Comparison of ENCODE assay signal across 8 cellular contexts in the genomic region with DNA sequence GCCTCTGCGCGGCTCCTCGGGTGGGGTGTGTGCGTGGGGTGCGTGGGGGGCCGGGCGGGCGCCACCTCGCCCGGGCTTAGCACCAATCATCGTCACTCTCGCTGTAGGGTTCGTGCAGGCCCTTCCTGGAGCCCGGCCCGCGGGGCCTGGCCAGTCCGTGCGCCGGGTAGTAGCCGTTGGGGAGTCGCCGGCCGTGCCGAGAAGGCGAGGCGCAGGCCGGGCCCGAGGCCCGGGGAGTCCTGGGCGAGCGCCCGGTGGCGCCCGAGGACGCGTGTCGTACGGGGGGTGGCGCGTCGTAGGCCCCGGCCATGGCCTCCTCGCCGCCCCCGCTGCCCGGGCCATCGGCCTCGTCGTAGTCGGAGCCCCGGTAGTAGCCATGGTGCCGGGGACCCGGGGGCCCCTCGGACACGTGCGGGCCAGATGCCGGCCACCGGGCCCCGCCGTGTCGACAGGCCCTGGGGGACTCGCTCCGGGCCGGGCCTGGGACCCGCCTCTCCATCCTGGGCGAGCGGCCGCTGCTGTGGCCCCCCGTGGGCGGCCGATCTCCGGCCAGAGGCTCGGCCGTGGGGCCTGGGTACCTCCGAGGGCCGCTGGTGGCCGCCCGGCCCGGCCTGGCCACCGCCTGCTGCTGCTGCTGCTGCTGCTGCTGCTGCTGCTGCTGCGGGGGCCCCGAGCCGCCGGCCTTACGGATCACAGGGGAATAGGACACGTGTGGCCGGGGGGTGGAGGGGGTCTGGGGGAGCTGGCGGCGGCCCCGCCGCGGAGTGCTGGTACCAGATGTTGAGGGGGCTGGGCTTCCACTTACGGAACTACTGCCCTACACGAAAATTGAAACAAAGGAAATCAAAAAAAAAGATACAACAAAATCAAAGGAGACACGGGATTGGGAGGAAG. TPM values are rescaled to one million over a fixed set of nuclear protein-coding genes. Genes with fewer than 3 reads are reported as not detected.
DNase-seq lines count a peak whose midpoint lies in the region; ATAC-seq, FAIRE-seq and TF ChIP-seq lines count a peak whose summit lies in the region.

No MANE protein-coding gene starts in this region.

- H3K4me1 ChIP-seq in liver (ENCODE audit: control insufficient read depth in 4 of 4, insufficient read depth in 4 of 4, low read length in 3 of 4) (peaks cover 0 to 6% (median under 1%) of the 10 kb centered on the region in 4 donors), HepG2 (ENCODE audit: insufficient read depth, low read length) (peaks cover 6% of the 10 kb centered on the region; the same call in 1 of the 2 replicates), lung (ENCODE audit: control insufficient read depth in 2 of 2, insufficient read depth in 2 of 2, low read length in 2 of 2) (peaks cover 0 to 10% of the 10 kb centered on the region in 2 donors), urinary bladder (ENCODE audit: insufficient read depth) (no peaks in the 10 kb centered on the region)

- BruUV-seq in HepG2 (replicated peaks; lab: Mats Ljungman, UMichigan): no TSS peak

- CTCF ChIA-PET in HepG2 (lab: Yijun Ruan, JAX; ENCODE audit: low intra/inter-chr PET ratio, low total read pairs): no interaction called here

- H3K36me3 Mint-ChIP-seq in activated naive CD8-positive, alpha-beta T cell treated with anti-CD3 and anti-CD28 coated beads, Interleukin-2, amount 10 ng/mL, durations not matched to agents 7 days and 5 days: peaks cover 2% of the 10 kb centered on the region

- intact Hi-C loops in HepG2 (cut with micrococcal nuclease; ENCODE audit: unreplicated experiment): no loop called here

- H3K9me3 Mint-ChIP-seq in activated naive CD8-positive, alpha-beta T cell treated with anti-CD3 and anti-CD28 coated beads, Interleukin-2, amount 10 ng/mL, durations not matched to agents 7 days and 5 days: no peaks in the 10 kb centered on the region

- TF ChIP-seq RAD21 in liver (IDR thresholded peaks at IDR 0.05) (no peak), HepG2 (CRISPR knock-in tag; IDR thresholded peaks at IDR 0.05) (no peak)

- H3K4me3 Mint-ChIP-seq in activated naive CD8-positive, alpha-beta T cell treated with anti-CD3 and anti-CD28 coated beads, Interleukin-2, amount 10 ng/mL, durations not matched to agents 7 days and 5 days: peak overlapping the region; percentile 85

- H3K36me3 ChIP-seq in liver (ENCODE audit: control insufficient read depth in 4 of 4, insufficient read depth in 3 of 4, low read depth in 1 of 4, low read length in 3 of 4) (no peaks in the 10 kb centered on the region), HepG2 (replicated peaks in 1 of 2; ENCODE audit: control insufficient read depth in 1 of 2, insufficient read depth in 2 of 2, low read length in 2 of 2) (no peaks in the 10 kb centered on the region), lung (ENCODE audit: control insufficient read depth in 2 of 2, insufficient read depth in 2 of 2, low read length in 2 of 2) (no peaks in the 10 kb centered on the region), urinary bladder (ENCODE audit: insufficient read depth) (no peaks in the 10 kb centered on the region)

- H3K4me2 ChIP-seq in HepG2 (ENCODE audit: low read depth, low read length): no peak overlapping the region

- H3K27ac ChIP-seq in liver (ENCODE audit: low read depth in 1 of 2, low read length in 2 of 2): peak overlapping the region; percentile 25 to 28
- no peak overlapping the region for H3K27ac ChIP-seq in HepG2 (ENCODE audit: extremely low read length, insufficient read depth, low read length)
- H3K27ac ChIP-seq in lung (ENCODE audit: low read depth in 1 of 2, low read length in 1 of 2): peak overlapping the region; percentile 48 to 73
- H3K27ac ChIP-seq in urinary bladder (ENCODE audit: low read depth): no peak overlapping the region

- no peak for FAIRE-seq in HepG2 (lab: Jason Lieb, UNC)

- no peaks in the 10 kb centered on the region for H4K20me1 ChIP-seq in HepG2 (ENCODE audit: insufficient read depth, low read length)

- TF ChIP-seq CTCF in liver (IDR thresholded peaks at IDR 0.05; ENCODE audit: low read depth, low read length, missing input control): no peak
- no peak for TF ChIP-seq CTCF in HepG2 (CRISPR knock-in tag; IDR thresholded peaks at IDR 0.05)
- no peak for TF ChIP-seq CTCF in lung (IDR thresholded peaks at IDR 0.05; ENCODE audit: control extremely low read depth, extremely low read depth)

- POLR2A ChIA-PET in HepG2 (lab: Yijun Ruan, JAX): no interaction called here
- POLR2A ChIA-PET in activated naive CD8-positive, alpha-beta T cell treated with anti-CD3 and anti-CD28 coated beads, Interleukin-2, amount 10 ng/mL, durations not matched to agents 7 days and 5 days (lab: Charles Lee): interaction anchor here (1.0 to 1.6 kb wide), 4 partner anchors 12 to 58 kb away, joined by 3 to 5 read pairs (median 4); a partner anchor contains a TSS

- no peak overlapping the region for H2AFZ ChIP-seq in HepG2 (ENCODE audit: low read length)

- in situ Hi-C loops in HepG2 (cut with HindIII; ENCODE audit: extremely low pct_ligation_motif_present, low pct_unique_long_range_greater_than_20kb) (no loop called here), KBM-7 (cut with MboI; ENCODE audit: low pct_unique_long_range_greater_than_20kb, low sequenced_read_pairs) (no loop called here)

- peaks cover 3% of the 10 kb centered on the region for H3K4me1 Mint-ChIP-seq in activated naive CD8-positive, alpha-beta T cell treated with anti-CD3 and anti-CD28 coated beads, Interleukin-2, amount 10 ng/mL, durations not matched to agents 7 days and 5 days

- DNase-seq in HepG2 (ENCODE audit: low spot score) (no peak), lung (ENCODE audit: low spot score) (no peak), KBM-7 (no peak)
- peak; percentile 54 for DNase-seq in activated naive CD8-positive, alpha-beta T cell treated with anti-CD3 and anti-CD28 coated beads, Interleukin-2, amount 10 ng/mL, durations not matched to agents 7 days and 5 days

- H3K4me3 ChIP-seq in liver (ENCODE audit: low read depth in 1 of 3, low read length in 3 of 3) (peak overlapping the region in 1 of 3 donors; percentile 46), HepG2 (replicated peaks in 1 of 3; ENCODE audit: insufficient read depth in 1 of 3, low read depth in 2 of 3, low read length in 3 of 3) (no peak overlapping the region), lung (no peak overlapping the region), urinary bladder (ENCODE audit: low read depth, low read length) (peak overlapping the region; percentile 53)

- TF ChIP-seq EP300 in HepG2 (IDR thresholded peaks at IDR 0.05; ENCODE audit: low read depth in 2 of 2, low read length in 2 of 2): no peak
- no peak for TF ChIP-seq EP300 in HepG2 (CRISPR knock-in tag; IDR thresholded peaks at IDR 0.05; ENCODE audit: borderline replicate concordance)

- WGBS in liver: 80% methylated on average over 95 of the region's 95 CpGs
- WGBS in HepG2 (ENCODE audit: low lambda C conversion rate): 85% methylated on average over 39 of the region's 95 CpGs
- WGBS in lung, 2 donors: 65 to 73% methylated on average over 79 to 95 of the region's 95 CpGs
- 57% methylated on average over 95 of the region's 95 CpGs for WGBS in urinary bladder

- no peaks in the 10 kb centered on the region for H3K79me2 ChIP-seq in HepG2 (ENCODE audit: insufficient read depth, low read length)

- H3K9me3 ChIP-seq in liver (ENCODE audit: control insufficient read depth in 4 of 4, low read length in 3 of 4) (no peaks in the 10 kb centered on the region), HepG2 (ENCODE audit: low read length) (no peaks in the 10 kb centered on the region), lung (ENCODE audit: control insufficient read depth in 2 of 2, insufficient read depth in 1 of 2, low read length in 1 of 2) (no peaks in the 10 kb centered on the region)

- no peak for TF ChIP-seq POLR2A in HepG2 (IDR thresholded peaks at IDR 0.05; ENCODE audit: insufficient read depth in 1 of 2, low read depth in 2 of 2, low read length in 2 of 2)

- H3K27ac Mint-ChIP-seq in activated naive CD8-positive, alpha-beta T cell treated with anti-CD3 and anti-CD28 coated beads, Interleukin-2, amount 10 ng/mL, durations not matched to agents 7 days and 5 days: peak overlapping the region; percentile 97

- no peaks in the 10 kb centered on the region for H3K27me3 Mint-ChIP-seq in activated naive CD8-positive, alpha-beta T cell treated with anti-CD3 and anti-CD28 coated beads, Interleukin-2, amount 10 ng/mL, durations not matched to agents 7 days and 5 days

- no peaks in the 10 kb centered on the region for H3K27me3 ChIP-seq in liver (ENCODE audit: control insufficient read depth in 4 of 4, insufficient read depth in 4 of 4, low read length in 3 of 4)
- no peaks in the 10 kb centered on the region; a peak in 3 of 5 replicates for H3K27me3 ChIP-seq in HepG2 (ENCODE audit: control insufficient read depth in 1 of 2, insufficient read depth in 2 of 2, low read length in 2 of 2)
- no peaks in the 10 kb centered on the region for H3K27me3 ChIP-seq in lung (ENCODE audit: control insufficient read depth, insufficient read depth)

- ATAC-seq in HepG2 (no peak), lung (ENCODE audit: insufficient read depth, low FRiP score) (peak; percentile 5), HG03521 (IDR thresholded peaks at IDR 0.05; ENCODE audit: unreplicated experiment) (no peak), HG02571 (IDR thresholded peaks at IDR 0.05; ENCODE audit: unreplicated experiment) (no peak)
- peak; percentile 21 for ATAC-seq in activated naive CD8-positive, alpha-beta T cell treated with anti-CD3 and anti-CD28 coated beads, Interleukin-2, amount 10 ng/mL, durations not matched to agents 7 days and 5 days (ENCODE audit: low read depth)

- H3K9ac ChIP-seq in liver (ENCODE audit: low read depth in 1 of 2, low read length in 2 of 2) (no peak overlapping the region), HepG2 (ENCODE audit: insufficient read depth, low read depth, low read length) (no peak overlapping the region)

RNA-seq across cellular contexts. Expression of a gene that starts 57.3 kb away (rescaled TPM):
- total RNA-seq in liver: 10 to 100 TPM; 11.4 to 20.3 TPM
- polyA plus RNA-seq in liver: 10 to 100 TPM; 23.6 to 38.9 TPM
- total RNA-seq in HepG2 (2016; rRNA removed; fragmentation: Illumina TruSeq; extraction: Trizol): 10.0 and 14.3 TPM in 2 replicates
- 5.0 and 5.9 TPM in 2 replicates for total RNA-seq in HepG2 (2016; cell fraction: cytosol; rRNA removed; fragmentation: Illumina TruSeq; extraction: Trizol; ENCODE audit: low read depth)
- total RNA-seq in HepG2 (2016; cell fraction: insoluble cytoplasmic fraction; rRNA removed; fragmentation: Illumina TruSeq; extraction: Trizol): 8.1 and 16.1 TPM in 2 replicates
- total RNA-seq in HepG2 (2016; cell fraction: membrane; rRNA removed; fragmentation: Illumina TruSeq; extraction: Trizol): 10.0 and 11.1 TPM in 2 replicates
- 12.6 and 13.6 TPM in 2 replicates for total RNA-seq in HepG2 (2016; cell fraction: nucleus; rRNA removed; fragmentation: Illumina TruSeq; extraction: Trizol)
- polyA plus RNA-seq in HepG2 (2011; rRNA removed): 10.1 and 12.9 TPM in 2 replicates
- 14.4 and 15.3 TPM in 2 replicates for polyA plus RNA-seq in HepG2 (2011; cell fraction: cytosol; rRNA removed)
- polyA plus RNA-seq in HepG2 (2011; cell fraction: nucleus; rRNA removed): 84.6 and 97.2 TPM in 2 replicates
- polyA plus RNA-seq in HepG2 (2012): 20.1 and 25.8 TPM in 2 replicates
- polyA plus RNA-seq in HepG2 (2016; cell fraction: cytosol; fragmentation: Illumina TruSeq; extraction: Trizol; ENCODE audit: low read depth): 5.5 and 5.8 TPM in 2 replicates
- polyA plus RNA-seq in HepG2 (2016; cell fraction: insoluble cytoplasmic fraction; fragmentation: Illumina TruSeq; extraction: Trizol; ENCODE audit: low read depth): 17.5 and 22.6 TPM in 2 replicates
- polyA plus RNA-seq in HepG2 (2016; cell fraction: membrane; fragmentation: Illumina TruSeq; extraction: Trizol; ENCODE audit: low read depth): 9.7 and 9.8 TPM in 2 replicates
- 39.1 and 40.8 TPM in 2 replicates for polyA plus RNA-seq in HepG2 (2016; cell fraction: nucleus; fragmentation: Illumina TruSeq; extraction: Trizol; ENCODE audit: insufficient read depth, low read depth)
- 8.1 and 9.7 TPM in 2 replicates for polyA minus RNA-seq in HepG2 (2011; rRNA and poly(A)+ RNA removed; ENCODE audit: low replicate concordance)
- polyA minus RNA-seq in HepG2 (2011; cell fraction: cytosol; rRNA and poly(A)+ RNA removed): 7.0 and 7.3 TPM in 2 replicates
- polyA minus RNA-seq in HepG2 (2011; cell fraction: nucleus; rRNA and poly(A)+ RNA removed): 9.7 and 9.9 TPM in 2 replicates
- 100 to 1,000 TPM; 167 to 178 TPM for total RNA-seq in activated naive CD8-positive, alpha-beta T cell treated with anti-CD3 and anti-CD28 coated beads, Interleukin-2, amount 10 ng/mL, durations not matched to agents 7 days and 5 days
- 10 to 100 TPM; 29.8 to 93.5 TPM for total RNA-seq in lung
- polyA plus RNA-seq in lung: 100 to 1,000 TPM in 1 of 2 donors, 10 to 100 TPM in 1; 92.5 to 242 TPM
- 17.0 TPM for total RNA-seq in urinary bladder
- polyA plus RNA-seq in urinary bladder: 268 TPM

RNA-seq across cellular contexts. Expression of a gene that starts 57.3 kb away (rescaled TPM):
- total RNA-seq in liver (10 to 100 TPM; 15.7 to 23.3 TPM), HepG2 (2016; rRNA removed; fragmentation: Illumina TruSeq; extraction: Trizol) (36.8 and 47.9 TPM in 2 replicates), lung (10 to 100 TPM; 45.8 to 94.3 TPM), urinary bladder (26.4 TPM)
- polyA plus RNA-seq in liver (10 to 100 TPM; 19.2 to 32.7 TPM), HepG2 (2011; rRNA removed) (66.4 and 85.5 TPM in 2 replicates), lung (100 to 1,000 TPM; 128 to 136 TPM), urinary bladder (76.1 TPM)
- 56.0 and 67.5 TPM in 2 replicates for total RNA-seq in HepG2 (2016; cell fraction: cytosol; rRNA removed; fragmentation: Illumina TruSeq; extraction: Trizol; ENCODE audit: low read depth)
- total RNA-seq in HepG2 (2016; cell fraction: insoluble cytoplasmic fraction; rRNA removed; fragmentation: Illumina TruSeq; extraction: Trizol): 33.4 and 50.3 TPM in 2 replicates
- 78.5 and 90.1 TPM in 2 replicates for total RNA-seq in HepG2 (2016; cell fraction: membrane; rRNA removed; fragmentation: Illumina TruSeq; extraction: Trizol)
- total RNA-seq in HepG2 (2016; cell fraction: nucleus; rRNA removed; fragmentation: Illumina TruSeq; extraction: Trizol): 27.2 and 35.2 TPM in 2 replicates
- polyA plus RNA-seq in HepG2 (2011; cell fraction: cytosol; rRNA removed): 58.0 and 78.9 TPM in 2 replicates
- 198 and 219 TPM in 2 replicates for polyA plus RNA-seq in HepG2 (2011; cell fraction: nucleus; rRNA removed)
- polyA plus RNA-seq in HepG2 (2012): 28.8 and 43.3 TPM in 2 replicates
- 79.7 and 89.7 TPM in 2 replicates for polyA plus RNA-seq in HepG2 (2016; cell fraction: cytosol; fragmentation: Illumina TruSeq; extraction: Trizol; ENCODE audit: low read depth)
- 39.4 and 44.9 TPM in 2 replicates for polyA plus RNA-seq in HepG2 (2016; cell fraction: insoluble cytoplasmic fraction; fragmentation: Illumina TruSeq; extraction: Trizol; ENCODE audit: low read depth)
- 85.7 and 88.6 TPM in 2 replicates for polyA plus RNA-seq in HepG2 (2016; cell fraction: membrane; fragmentation: Illumina TruSeq; extraction: Trizol; ENCODE audit: low read depth)
- polyA plus RNA-seq in HepG2 (2016; cell fraction: nucleus; fragmentation: Illumina TruSeq; extraction: Trizol; ENCODE audit: insufficient read depth, low read depth): 76.5 and 85.3 TPM in 2 replicates
- polyA minus RNA-seq in HepG2 (2011; rRNA and poly(A)+ RNA removed; ENCODE audit: low replicate concordance): 37.6 and 153 TPM in 2 replicates
- polyA minus RNA-seq in HepG2 (2011; cell fraction: cytosol; rRNA and poly(A)+ RNA removed): 11.9 and 14.2 TPM in 2 replicates
- 10.3 and 12.1 TPM in 2 replicates for polyA minus RNA-seq in HepG2 (2011; cell fraction: nucleus; rRNA and poly(A)+ RNA removed)
- total RNA-seq in activated naive CD8-positive, alpha-beta T cell treated with anti-CD3 and anti-CD28 coated beads, Interleukin-2, amount 10 ng/mL, durations not matched to agents 7 days and 5 days: 10 to 100 TPM; 67.1 to 69.9 TPM

Comparison
In these comparisons a context has a peak if more than half of its experiments do, and no peak if none do; other contexts are left out.
1. H3K27ac ChIP-seq: peak in liver (2 of 2) and lung (2 of 2); none in HepG2 (single experiment) and urinary bladder (single experiment).
2. ATAC-seq: peak in activated naive CD8-positive, alpha-beta T cell treated with anti-CD3 and anti-CD28 coated beads, Interleukin-2, amount 10 ng/mL, durations not matched to agents 7 days and 5 days (single experiment) and lung (single experiment); none in HepG2 (single experiment), HG03521 (single experiment) and HG02571 (single experiment).